ENCODE assay signal across 8 cellular contexts in genomic region chr18:67515987-67516431, GRCh38. TPM values are rescaled to one million over a fixed set of nuclear protein-coding genes. Genes with fewer than 3 reads are reported as not detected.
A peak's percentile ranks its signal among the peaks of the same experiment; 100 is the strongest.
DNase-seq lines count a peak whose midpoint lies in the region; ATAC-seq and TF ChIP-seq lines count a peak whose summit lies in the region.

No MANE protein-coding gene starts in this region.

- no peaks in the 10 kb centered on the region for H3K36me3 ChIP-seq in CD4-positive, alpha-beta memory T cell (ENCODE audit: insufficient read depth, low read length)
- peaks cover 3% of the 10 kb centered on the region for H3K36me3 ChIP-seq in fibroblast of lung (ENCODE audit: control insufficient read depth, insufficient read depth, low read length)

- peak; percentile 25 for ATAC-seq in GM19455 (IDR thresholded peaks at IDR 0.05; ENCODE audit: unreplicated experiment)
- peak; percentile 44 for ATAC-seq in activated T-helper 17 cell treated with anti-CD3 and anti-CD28 coated beads, Interleukin-2, amount 50 U/mL, for 72 hours (replicated peaks)
- ATAC-seq in stimulated activated memory B cell treated with anti-CD40 and anti-IgM and Interleukin-4, amounts not matched to agents 10 μg/mL and 1 μg/mL and 100 μg/mL, for 72 hours, result peak; percentile 60

- intact Hi-C loops in CD4-positive, alpha-beta memory T cell (cut with micrococcal nuclease), result loop anchor here (1.0 to 10.0 kb wide), 4 partner anchors 99 to 1199 kb away; partner anchors contain the start of gene TMX3

- peak overlapping the region; percentile 36 for H3K27ac ChIP-seq in CD4-positive, alpha-beta memory T cell (ENCODE audit: low read depth, low read length)
- peak overlapping the region; percentile 90 for H3K27ac ChIP-seq in fibroblast of lung (ENCODE audit: insufficient read depth, low read length)

- DNase-seq in CD4-positive, alpha-beta memory T cell, result peak; percentile 36 to 62 (median 44)
- DNase-seq in HK-2 (ENCODE audit: unreplicated experiment) (peak; percentile 82), NOMO-1 treated with dmso at 0.1 percent for 144 hours (lab: John Stamatoyannopoulos, UW; ENCODE audit: unreplicated experiment) (peak; percentile 2), fibroblast of lung (ENCODE audit: low read depth in 2 of 2) (peak; percentile 82 to 88), myocyte (ENCODE audit: low read depth) (peak; percentile 89)

- POLR2A ChIA-PET in CD4-positive, alpha-beta memory T cell (lab: Charles Lee; ENCODE audit: partially characterized antibody), result no interaction called here

- no peaks in the 10 kb centered on the region for H3K9me3 Mint-ChIP-seq in CD4-positive, alpha-beta memory T cell
- no peaks in the 10 kb centered on the region for H3K9me3 Mint-ChIP-seq in activated T-helper 17 cell treated with anti-CD3 and anti-CD28 coated beads, Interleukin-2, amount 50 U/mL, for 72 hours
- no peaks in the 10 kb centered on the region for H3K9me3 Mint-ChIP-seq in stimulated activated memory B cell treated with anti-CD40 and anti-IgM and Interleukin-4, amounts not matched to agents 10 μg/mL and 1 μg/mL and 100 μg/mL, for 72 hours

- H3K9me3 ChIP-seq in CD4-positive, alpha-beta memory T cell (ENCODE audit: control insufficient read depth in 1 of 2, low read length in 2 of 2), result no peaks in the 10 kb centered on the region
- no peaks in the 10 kb centered on the region for H3K9me3 ChIP-seq in fibroblast of lung (ENCODE audit: control insufficient read depth, insufficient read depth, low read depth, low read length)

- H3K9ac ChIP-seq in fibroblast of lung (ENCODE audit: insufficient read depth, low read length), result peak overlapping the region; percentile 88

- peak overlapping the region; percentile 58 for H2AFZ ChIP-seq in fibroblast of lung (ENCODE audit: low read length)

- H3K27me3 ChIP-seq in CD4-positive, alpha-beta memory T cell (ENCODE audit: insufficient read depth, low read length), result no peaks in the 10 kb centered on the region
- no peaks in the 10 kb centered on the region for H3K27me3 ChIP-seq in fibroblast of lung (ENCODE audit: control insufficient read depth, insufficient read depth, low read length)

- H3K27me3 Mint-ChIP-seq in CD4-positive, alpha-beta memory T cell, result no peaks in the 10 kb centered on the region
- peaks cover 4% of the 10 kb centered on the region for H3K27me3 Mint-ChIP-seq in activated T-helper 17 cell treated with anti-CD3 and anti-CD28 coated beads, Interleukin-2, amount 50 U/mL, for 72 hours
- peaks cover 33% of the 10 kb centered on the region for H3K27me3 Mint-ChIP-seq in stimulated activated memory B cell treated with anti-CD40 and anti-IgM and Interleukin-4, amounts not matched to agents 10 μg/mL and 1 μg/mL and 100 μg/mL, for 72 hours

- peak overlapping the region in 6 of 7 donors; percentile 1 to 90 (median 86) for H3K27ac Mint-ChIP-seq in CD4-positive, alpha-beta memory T cell
- no peak overlapping the region for H3K27ac Mint-ChIP-seq in activated T-helper 17 cell treated with anti-CD3 and anti-CD28 coated beads, Interleukin-2, amount 50 U/mL, for 72 hours
- H3K27ac Mint-ChIP-seq in stimulated activated memory B cell treated with anti-CD40 and anti-IgM and Interleukin-4, amounts not matched to agents 10 μg/mL and 1 μg/mL and 100 μg/mL, for 72 hours, result no peak overlapping the region

- H3K36me3 Mint-ChIP-seq in CD4-positive, alpha-beta memory T cell, result peaks cover 0 to 4% of the 10 kb centered on the region in 2 donors
- H3K36me3 Mint-ChIP-seq in activated T-helper 17 cell treated with anti-CD3 and anti-CD28 coated beads, Interleukin-2, amount 50 U/mL, for 72 hours (ENCODE audit: low read depth), result no peaks in the 10 kb centered on the region
- no peaks in the 10 kb centered on the region for H3K36me3 Mint-ChIP-seq in stimulated activated memory B cell treated with anti-CD40 and anti-IgM and Interleukin-4, amounts not matched to agents 10 μg/mL and 1 μg/mL and 100 μg/mL, for 72 hours

- CTCF ChIA-PET in CD4-positive, alpha-beta memory T cell (lab: Charles Lee; ENCODE audit: partially characterized antibody), result interaction anchor here (0.6 to 2.5 kb wide), 8 partner anchors 9 to 1220 kb away, joined by 3 to 9 read pairs (median 4); no protein-coding TSS in a partner anchor

- H3K4me2 ChIP-seq in fibroblast of lung (ENCODE audit: extremely low read depth, insufficient read depth, low read length), result no peak overlapping the region

- peaks cover 16% of the 10 kb centered on the region for H3K4me1 ChIP-seq in CD4-positive, alpha-beta memory T cell (ENCODE audit: insufficient read depth, low read length)
- peaks cover 5% of the 10 kb centered on the region for H3K4me1 ChIP-seq in fibroblast of lung (ENCODE audit: control insufficient read depth, extremely low read depth, insufficient read depth, low read length)

- no peaks in the 10 kb centered on the region for H4K20me1 ChIP-seq in fibroblast of lung (ENCODE audit: control insufficient read depth, extremely low read depth, insufficient read depth, low read length)

- TF ChIP-seq CTCF in fibroblast of lung (conservative IDR thresholded peaks at IDR 0.05 in 1 of 2, IDR thresholded peaks at IDR 0.05 in 1 of 2; ENCODE audit: low read depth in 1 of 2, low read length in 2 of 2), result peak; percentile 67 to 68

- H3K4me3 ChIP-seq in CD4-positive, alpha-beta memory T cell (ENCODE audit: low read length in 2 of 2), result peak overlapping the region; percentile 58 to 59
- peak overlapping the region; percentile 80 to 94 (median 89) for H3K4me3 ChIP-seq in fibroblast of lung (replicated peaks in 1 of 4; ENCODE audit: control extremely low read depth in 1 of 4, insufficient read depth in 1 of 4, low read depth in 3 of 4, low read length in 4 of 4)

- peaks cover 53% of the 10 kb centered on the region for H3K79me2 ChIP-seq in fibroblast of lung (ENCODE audit: control insufficient read depth, insufficient read depth, low read length)

- peaks cover 14 to 30% (median 22%) of the 10 kb centered on the region in 4 donors for H3K4me1 Mint-ChIP-seq in CD4-positive, alpha-beta memory T cell
- H3K4me1 Mint-ChIP-seq in activated T-helper 17 cell treated with anti-CD3 and anti-CD28 coated beads, Interleukin-2, amount 50 U/mL, for 72 hours, result peaks cover 13% of the 10 kb centered on the region
- peaks cover 24% of the 10 kb centered on the region for H3K4me1 Mint-ChIP-seq in stimulated activated memory B cell treated with anti-CD40 and anti-IgM and Interleukin-4, amounts not matched to agents 10 μg/mL and 1 μg/mL and 100 μg/mL, for 72 hours

- peak overlapping the region; percentile 87 to 94 (median 92) for H3K4me3 Mint-ChIP-seq in CD4-positive, alpha-beta memory T cell
- peak overlapping the region; percentile 91 for H3K4me3 Mint-ChIP-seq in activated T-helper 17 cell treated with anti-CD3 and anti-CD28 coated beads, Interleukin-2, amount 50 U/mL, for 72 hours
- peak overlapping the region; percentile 80 for H3K4me3 Mint-ChIP-seq in stimulated activated memory B cell treated with anti-CD40 and anti-IgM and Interleukin-4, amounts not matched to agents 10 μg/mL and 1 μg/mL and 100 μg/mL, for 72 hours

RNA-seq across cellular contexts. Expression of gene DSEL, which starts 0.5 kb away (rescaled TPM):
- 1 to 10 TPM; 1.2 to 1.3 TPM for total RNA-seq in CD4-positive, alpha-beta memory T cell
- under 1 TPM; 0.56 to 0.61 TPM for polyA plus RNA-seq in CD4-positive, alpha-beta memory T cell
- total RNA-seq in activated T-helper 17 cell treated with anti-CD3 and anti-CD28 coated beads, Interleukin-2, amount 50 U/mL, for 72 hours, result under 1 TPM; 0.15 to 0.50 TPM
- total RNA-seq in fibroblast of lung, result 51.1 and 157 TPM in 2 replicates
- 43.9 and 60.3 TPM in 2 replicates for polyA plus RNA-seq in fibroblast of lung
- polyA plus RNA-seq in fibroblast of lung (2012), result 25.0 and 35.5 TPM in 2 replicates
- polyA minus RNA-seq in fibroblast of lung (ENCODE audit: low replicate concordance), result 15.9 and 24.0 TPM in 2 replicates
- total RNA-seq in myocyte, result 68.9 and 107 TPM in 2 replicates
- polyA plus RNA-seq in myocyte (2012), result 12.0 TPM

Comparison
In these comparisons a context has a peak if more than half of its experiments do, and no peak if none do; other contexts are left out.
1. Peak in every context shown above with its lines: DNase-seq, ATAC-seq, H3K4me3 ChIP-seq and H3K27ac ChIP-seq.
2. DNase-seq: peak in every context shown above with its lines; median percentile 89 in myocyte; 85 in fibroblast of lung; 82 in HK-2; 44 in CD4-positive, alpha-beta memory T cell; 2 in NOMO-1 treated with dmso at 0.1 percent for 144 hours.
3. H3K27ac Mint-ChIP-seq: peak in CD4-positive, alpha-beta memory T cell (6 of 7); none in activated T-helper 17 cell treated with anti-CD3 and anti-CD28 coated beads, Interleukin-2, amount 50 U/mL, for 72 hours (single experiment) and stimulated activated memory B cell treated with anti-CD40 and anti-IgM and Interleukin-4, amounts not matched to agents 10 μg/mL and 1 μg/mL and 100 μg/mL, for 72 hours (single experiment).
4. RNA of gene DSEL, which starts 0.5 kb away (total RNA-seq): 51.1 to 157 TPM in fibroblast of lung and 68.9 to 107 TPM in myocyte; 1.2 to 1.3 TPM in CD4-positive, alpha-beta memory T cell and 0.15 to 0.50 TPM in activated T-helper 17 cell treated with anti-CD3 and anti-CD28 coated beads, Interleukin-2, amount 50 U/mL, for 72 hours; every median in the first group is over 10 times any median in the second.